ENCODE assay signal across 8 cellular contexts in genomic region chr22:39240841-39241631, GRCh38. TPM values are rescaled to one million over a fixed set of nuclear protein-coding genes. Genes with fewer than 3 reads are reported as not detected.
DNase-seq lines count a peak whose midpoint lies in the region; ATAC-seq and TF ChIP-seq lines count a peak whose summit lies in the region.

No MANE protein-coding gene starts in this region.

- H3K36me3 ChIP-seq in esophagus squamous epithelium, result no peaks in the 10 kb centered on the region

- H3K4me1 Mint-ChIP-seq in progenitor cell of endocrine pancreas (ENCODE audit: low read depth), result peaks cover 32% of the 10 kb centered on the region

- H3K27me3 Mint-ChIP-seq in progenitor cell of endocrine pancreas, result peaks cover 18% of the 10 kb centered on the region

- peaks cover 0 to 80% (median 1%) of the 10 kb centered on the region in 4 donors for H3K27me3 ChIP-seq in esophagus squamous epithelium

- H3K9me3 Mint-ChIP-seq in progenitor cell of endocrine pancreas (ENCODE audit: low read depth), result no peaks in the 10 kb centered on the region

- peaks cover 70 to 100% (median 81%) of the 10 kb centered on the region in 3 donors for H3K4me1 ChIP-seq in esophagus squamous epithelium

- peak overlapping the region; percentile 72 to 90 (median 82) for H3K27ac ChIP-seq in esophagus squamous epithelium

- in situ Hi-C loops in GM13976 (cut with MboI; ENCODE audit: low sequenced_read_pairs, unreplicated experiment), result no loop called here

- 5 to 12% methylated on average over 4 to 7 of the region's 19 CpGs for WGBS in esophagus squamous epithelium, 2 donors

- no peaks in the 10 kb centered on the region for H3K36me3 Mint-ChIP-seq in progenitor cell of endocrine pancreas (ENCODE audit: insufficient read depth)

- H3K4me3 ChIP-seq in esophagus squamous epithelium, result peak overlapping the region; percentile 41 to 73 (median 52)

- intact Hi-C loops in esophagus squamous epithelium (cut with DNase I), result no loop called here

- H3K27ac Mint-ChIP-seq in progenitor cell of endocrine pancreas, result peak overlapping the region; percentile 97

- ATAC-seq in GM19397 (IDR thresholded peaks at IDR 0.05; ENCODE audit: unreplicated experiment), result no peak

- no peak for TF ChIP-seq POLR2A in esophagus squamous epithelium (IDR thresholded peaks at IDR 0.05)

- no peaks in the 10 kb centered on the region for H3K9me3 ChIP-seq in esophagus squamous epithelium

- H3K4me3 Mint-ChIP-seq in progenitor cell of endocrine pancreas (ENCODE audit: low read depth), result peak overlapping the region; percentile 84

- TF ChIP-seq CTCF in esophagus squamous epithelium (IDR thresholded peaks at IDR 0.05) (peak in 1 of 6 experiments; percentile 10), progenitor cell of endocrine pancreas (IDR thresholded peaks at IDR 0.05; ENCODE audit: unreplicated experiment) (no peak), GM13976 (IDR thresholded peaks at IDR 0.05; ENCODE audit: borderline replicate concordance, control extremely low read depth, extremely low read depth, insufficient read depth, missing control alignments) (no peak)

- DNase-seq in HPDE6-E6E7 (ENCODE audit: extremely low spot score), result peak; percentile 83
- DNase-seq in activated CD4-positive, alpha-beta T cell treated with anti-CD3 and anti-CD28 coated beads, Interleukin-2, amount 50 U/mL, for 48 hours, result peak; percentile 66 to 76
- no peak for DNase-seq in esophagus squamous epithelium (lab: John Stamatoyannopoulos, UW)
- no peak for DNase-seq in progenitor cell of endocrine pancreas (ENCODE audit: low spot score, unreplicated experiment)
- DNase-seq in A172 (ENCODE audit: low spot score), result no peak
- no peak for DNase-seq in stimulated activated CD8-positive, alpha-beta memory T cell treated with anti-CD3 and anti-CD28 coated beads, Interleukin-4, amount 100 ng/mL, for 48 hours
- DNase-seq in GM13976 (ENCODE audit: low spot score), result no peak

RNA-seq across cellular contexts. Expression of gene PDGFB, which starts 3.7 kb away (rescaled TPM):
- total RNA-seq in esophagus squamous epithelium (1 to 10 TPM; 1.2 to 6.3 (median 3.7) TPM), progenitor cell of endocrine pancreas (6.7 and 7.1 TPM in 2 replicates)
- total RNA-seq in A172 (2014; rRNA removed; shearing (Covaris generic)), result 9.8 and 13.4 TPM in 2 replicates

Comparison
In these comparisons a context has a peak if more than half of its experiments do, and no peak if none do; other contexts are left out.
1. DNase-seq: peak in HPDE6-E6E7 (single experiment) and activated CD4-positive, alpha-beta T cell treated with anti-CD3 and anti-CD28 coated beads, Interleukin-2, amount 50 U/mL, for 48 hours (2 of 2); none in esophagus squamous epithelium (single experiment), progenitor cell of endocrine pancreas (single experiment), A172 (single experiment), stimulated activated CD8-positive, alpha-beta memory T cell treated with anti-CD3 and anti-CD28 coated beads, Interleukin-4, amount 100 ng/mL, for 48 hours (single experiment) and GM13976 (single experiment).